In the genomic region with DNA sequence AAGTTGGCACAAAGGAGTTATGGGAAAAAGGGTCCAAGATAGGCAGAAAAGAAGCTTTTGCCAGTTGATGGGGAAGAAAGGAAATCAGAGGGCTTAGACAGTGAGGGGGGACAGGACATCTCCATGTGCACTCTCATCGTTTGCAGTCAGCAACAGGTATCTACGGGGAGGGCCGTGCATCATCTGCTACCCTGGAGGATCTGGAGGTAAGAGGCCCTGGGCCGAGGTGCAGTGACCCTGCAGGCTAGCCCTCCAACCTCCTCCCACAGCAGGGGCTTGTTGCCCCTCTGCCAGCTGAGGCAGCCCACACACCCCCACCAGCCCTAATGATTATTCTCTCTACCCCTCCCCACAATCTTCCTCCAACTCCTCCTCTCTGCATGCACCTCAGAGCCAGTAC, we compare ENCODE assay signal across 7 cellular contexts.
A peak's percentile ranks its signal among the peaks of the same experiment; 100 is the strongest.
DNase-seq lines count a peak whose midpoint lies in the region; ATAC-seq and TF ChIP-seq lines count a peak whose summit lies in the region.
"Not testable (repeated sequence)": the region's sequence is repeated elsewhere in the genome, so short reads cannot be mapped to it uniquely, and the experiment has no call there.

No MANE protein-coding gene starts in this region.

- not testable (repeated sequence) for TF ChIP-seq CTCF in RWPE2 (IDR thresholded peaks at IDR 0.05; ENCODE audit: poor library complexity, severe bottlenecking); esophagus muscularis mucosa (IDR thresholded peaks at IDR 0.05); right atrium auricular region (IDR thresholded peaks at IDR 0.05); testis (IDR thresholded peaks at IDR 0.05)

- not testable (repeated sequence) for TF ChIP-seq POLR2A in esophagus muscularis mucosa (IDR thresholded peaks at IDR 0.05; ENCODE audit: low read depth); testis (IDR thresholded peaks at IDR 0.05)

- TF ChIP-seq EP300 in esophagus muscularis mucosa (IDR thresholded peaks at IDR 0.05): not testable (repeated sequence)

- not testable (repeated sequence) for ATAC-seq in RWPE2 (ENCODE audit: low read depth); activated CD8-positive, alpha-beta memory T cell treated with anti-CD3 and anti-CD28 coated beads, Interleukin-2, amount 10 ng/mL, durations not matched to agents 7 days and 5 days

- not testable (repeated sequence) for H3K4me3 Mint-ChIP-seq in activated CD8-positive, alpha-beta memory T cell treated with anti-CD3 and anti-CD28 coated beads, Interleukin-2, amount 10 ng/mL, durations not matched to agents 7 days and 5 days

- H3K27ac ChIP-seq in RWPE2 (ENCODE audit: poor library complexity, severe bottlenecking); esophagus muscularis mucosa (replicated peaks in 1 of 4); right atrium auricular region; testis: not testable (repeated sequence)

- H3K27ac Mint-ChIP-seq in activated CD8-positive, alpha-beta memory T cell treated with anti-CD3 and anti-CD28 coated beads, Interleukin-2, amount 10 ng/mL, durations not matched to agents 7 days and 5 days: not testable (repeated sequence)

- H3K4me1 Mint-ChIP-seq in activated CD8-positive, alpha-beta memory T cell treated with anti-CD3 and anti-CD28 coated beads, Interleukin-2, amount 10 ng/mL, durations not matched to agents 7 days and 5 days: not testable (repeated sequence)

- CTCF ChIA-PET in activated CD8-positive, alpha-beta memory T cell treated with anti-CD3 and anti-CD28 coated beads, Interleukin-2, amount 10 ng/mL, durations not matched to agents 7 days and 5 days (lab: Charles Lee): not testable (repeated sequence)

- H3K36me3 ChIP-seq in RWPE2 (ENCODE audit: low read depth); esophagus muscularis mucosa; right atrium auricular region; testis (ENCODE audit: low read depth, missing control alignments): not testable (repeated sequence)

- H3K9me3 Mint-ChIP-seq in activated CD8-positive, alpha-beta memory T cell treated with anti-CD3 and anti-CD28 coated beads, Interleukin-2, amount 10 ng/mL, durations not matched to agents 7 days and 5 days (ENCODE audit: low read depth): not testable (repeated sequence)

- H3K27me3 Mint-ChIP-seq in activated CD8-positive, alpha-beta memory T cell treated with anti-CD3 and anti-CD28 coated beads, Interleukin-2, amount 10 ng/mL, durations not matched to agents 7 days and 5 days: not testable (repeated sequence)

- H3K36me3 Mint-ChIP-seq in activated CD8-positive, alpha-beta memory T cell treated with anti-CD3 and anti-CD28 coated beads, Interleukin-2, amount 10 ng/mL, durations not matched to agents 7 days and 5 days: not testable (repeated sequence)

- not testable (repeated sequence) for H3K9me3 ChIP-seq in RWPE2 (ENCODE audit: severe bottlenecking); esophagus muscularis mucosa; right atrium auricular region; testis

- H3K27me3 ChIP-seq in RWPE2 (ENCODE audit: insufficient read depth, poor library complexity, severe bottlenecking); esophagus muscularis mucosa; right atrium auricular region; testis: not testable (repeated sequence)

- peak; percentile 30 for DNase-seq in RWPE2 (ENCODE audit: low spot score)
- peak; percentile 11 for DNase-seq in activated CD8-positive, alpha-beta memory T cell treated with anti-CD3 and anti-CD28 coated beads, Interleukin-2, amount 10 ng/mL, durations not matched to agents 7 days and 5 days
- peak; percentile 44 for DNase-seq in activated effector memory CD4-positive, alpha-beta T cell treated with anti-CD3 and anti-CD28 coated beads, Interleukin-2, amount 50 U/mL, for 16 hours
- peak; percentile 11 for DNase-seq in ecto neural progenitor cell (ENCODE audit: low spot score)
- peak; percentile 39 for DNase-seq in esophagus muscularis mucosa (ENCODE audit: extremely low spot score)
- DNase-seq in right atrium auricular region (ENCODE audit: low spot score): peak; percentile 46
- peak; percentile 6 for DNase-seq in testis

- WGBS in esophagus muscularis mucosa: 86% methylated on average over 4 of the region's 4 CpGs
- 54 to 57% methylated on average over 4 of the region's 4 CpGs for WGBS in testis, 2 donors

- H3K4me1 ChIP-seq in RWPE2 (ENCODE audit: insufficient read depth, poor library complexity, severe bottlenecking); esophagus muscularis mucosa; right atrium auricular region; testis: not testable (repeated sequence)

- H3K4me3 ChIP-seq in RWPE2 (ENCODE audit: severe bottlenecking); esophagus muscularis mucosa; right atrium auricular region; testis: not testable (repeated sequence)

- intact Hi-C loops in esophagus muscularis mucosa (cut with DNase I); testis (cut with DNase I; ENCODE audit: low total_unique reads): not testable (repeated sequence)
